In the genomic region with DNA sequence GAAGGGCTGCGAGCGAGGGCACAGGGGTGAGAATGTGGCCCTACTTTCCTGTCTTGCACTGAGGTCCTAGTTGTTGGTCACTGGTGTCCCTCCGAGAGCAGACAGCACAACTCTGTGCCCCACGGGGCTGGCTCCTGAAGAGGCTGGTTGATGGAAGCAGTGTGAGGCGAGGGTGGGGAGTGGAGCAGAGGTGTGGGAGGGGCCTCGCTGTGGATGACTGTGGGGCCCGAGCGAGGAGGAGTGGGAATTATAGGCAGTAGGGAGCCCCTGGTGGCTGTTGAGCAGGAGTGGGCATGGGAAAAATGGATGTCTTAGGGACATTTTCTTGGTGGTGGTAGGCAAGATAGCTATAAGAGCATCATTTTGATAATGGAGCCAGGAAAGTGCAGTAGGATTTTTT, we compare ENCODE assay signal across 25 cellular contexts.
DNase-seq lines count a peak whose midpoint lies in the region; ATAC-seq and TF ChIP-seq lines count a peak whose summit lies in the region.
"Had no signal": no experiment of that assay in that cellular context is flagged by ENCODE, and none has a peak within 500 bp of the region (broad histone marks: within the 10 kb centered on the region; RNA-seq: fewer than 3 reads in every experiment).

No MANE protein-coding gene starts in this region.

- no peaks in the 10 kb centered on the region for H3K9me2 ChIP-seq in Karpas-422 (replicated peaks; ENCODE audit: insufficient read depth, low read length)

- CTCF ChIA-PET in CD8-positive, alpha-beta T cell (lab: Charles Lee), result no interaction called here

- H3K4me3 Mint-ChIP-seq in endodermal cell (no peak overlapping the region), neural progenitor cell (no peak overlapping the region)
- H3K4me3 Mint-ChIP-seq in CD8-positive, alpha-beta T cell, result no peak overlapping the region
- H3K4me3 Mint-ChIP-seq: CD14-positive monocyte, GM23338 had no signal

- H3K4me1 Mint-ChIP-seq in endodermal cell, result peaks cover 4% of the 10 kb centered on the region
- peaks cover 9% of the 10 kb centered on the region for H3K4me1 Mint-ChIP-seq in neural progenitor cell
- H3K4me1 Mint-ChIP-seq in CD8-positive, alpha-beta T cell (ENCODE audit: low read depth), result no peaks in the 10 kb centered on the region
- H3K4me1 Mint-ChIP-seq: CD14-positive monocyte, GM23338 had no signal

- H3K36me3 Mint-ChIP-seq in endodermal cell (ENCODE audit: low read depth), result no peaks in the 10 kb centered on the region
- H3K36me3 Mint-ChIP-seq in neural progenitor cell, result no peaks in the 10 kb centered on the region
- no peaks in the 10 kb centered on the region for H3K36me3 Mint-ChIP-seq in CD8-positive, alpha-beta T cell
- H3K36me3 Mint-ChIP-seq: CD14-positive monocyte had no signal

- no peak overlapping the region for H3K4me3 ChIP-seq in endodermal cell (ENCODE audit: low read length)
- H3K4me3 ChIP-seq in neural progenitor cell, result no peak overlapping the region
- H3K4me3 ChIP-seq in Karpas-422 (ENCODE audit: low read length), result no peak overlapping the region
- H3K4me3 ChIP-seq in CD8-positive, alpha-beta T cell (ENCODE audit: low read depth, low read length), result no peak overlapping the region
- H3K4me3 ChIP-seq: GM23338, MG63 had no signal

- H3K4me2 ChIP-seq in neural progenitor cell, result no peak overlapping the region
- no peak overlapping the region for H3K4me2 ChIP-seq in Karpas-422 (ENCODE audit: low read depth, low read length, poor library complexity, severe bottlenecking)
- H3K4me2 ChIP-seq: GM23338 had no signal

- no peaks in the 10 kb centered on the region for H3K36me3 ChIP-seq in endodermal cell (ENCODE audit: control insufficient read depth, insufficient read depth, low read length)
- no peaks in the 10 kb centered on the region for H3K36me3 ChIP-seq in neural progenitor cell
- no peaks in the 10 kb centered on the region for H3K36me3 ChIP-seq in Karpas-422 (ENCODE audit: insufficient read depth, low read length)
- H3K36me3 ChIP-seq in CD8-positive, alpha-beta T cell (ENCODE audit: insufficient read depth, low read length), result no peaks in the 10 kb centered on the region
- H3K36me3 ChIP-seq: BE2C, MG63 had no signal

- H3K4me1 ChIP-seq in endodermal cell (ENCODE audit: control insufficient read depth, insufficient read depth, low read length) (no peaks in the 10 kb centered on the region), neural progenitor cell (no peaks in the 10 kb centered on the region), Karpas-422 (ENCODE audit: low read length) (peaks cover 11% of the 10 kb centered on the region)
- no peaks in the 10 kb centered on the region for H3K4me1 ChIP-seq in CD8-positive, alpha-beta T cell (ENCODE audit: insufficient read depth, low read length)
- H3K4me1 ChIP-seq: BE2C had no signal

- WGBS in endodermal cell (ENCODE audit: insufficient coverage in 1 of 2, insufficient read length in 1 of 2), 2 experiments, result 95 to 97% methylated on average over 5 to 7 of the region's 8 CpGs

- H3F3A ChIP-seq in neural progenitor cell (ENCODE audit: low read depth), result no peaks in the 10 kb centered on the region

- H3K27ac Mint-ChIP-seq in endodermal cell (peak overlapping the region; percentile 90), neural progenitor cell (no peak overlapping the region)
- no peak overlapping the region for H3K27ac Mint-ChIP-seq in CD8-positive, alpha-beta T cell
- H3K27ac Mint-ChIP-seq: CD14-positive monocyte, GM23338 had no signal

- H2AFZ ChIP-seq in neural progenitor cell (replicated peaks) (peak overlapping the region; percentile 26), Karpas-422 (ENCODE audit: low read length) (no peak overlapping the region; the same call in 1 of the 2 replicates)
- H2AFZ ChIP-seq: GM23338 had no signal

- ATAC-seq in CD8-positive, alpha-beta T cell, result no peak
- ATAC-seq: GM23338, Panc1 had no signal

- H4K20me1 ChIP-seq in neural progenitor cell (ENCODE audit: low read depth), result no peaks in the 10 kb centered on the region
- no peaks in the 10 kb centered on the region for H4K20me1 ChIP-seq in Karpas-422 (ENCODE audit: insufficient read depth, low read depth, low read length)

- H3K27me3 ChIP-seq in endodermal cell (ENCODE audit: control insufficient read depth, insufficient read depth, low read length, poor library complexity, severe bottlenecking), result no peaks in the 10 kb centered on the region
- H3K27me3 ChIP-seq in neural progenitor cell, result no peaks in the 10 kb centered on the region
- H3K27me3 ChIP-seq in Karpas-422 (ENCODE audit: low read length), result no peaks in the 10 kb centered on the region
- H3K27me3 ChIP-seq in CD8-positive, alpha-beta T cell (ENCODE audit: insufficient read depth, low read length), result no peaks in the 10 kb centered on the region
- H3K27me3 ChIP-seq: BE2C, MG63 had no signal

- no peak overlapping the region for H3K9ac ChIP-seq in endodermal cell (ENCODE audit: extremely low read depth, low read length, poor library complexity, severe bottlenecking)
- H3K9ac ChIP-seq in neural progenitor cell, result no peak overlapping the region
- no peak overlapping the region for H3K9ac ChIP-seq in Karpas-422 (ENCODE audit: low read length)

- H3K9me3 ChIP-seq in endodermal cell (ENCODE audit: control insufficient read depth, low read length), result no peaks in the 10 kb centered on the region
- H3K9me3 ChIP-seq in neural progenitor cell (ENCODE audit: low read depth), result no peaks in the 10 kb centered on the region
- H3K9me3 ChIP-seq in Karpas-422 (ENCODE audit: low read length), result no peaks in the 10 kb centered on the region
- no peaks in the 10 kb centered on the region for H3K9me3 ChIP-seq in CD8-positive, alpha-beta T cell (ENCODE audit: low read length)
- H3K9me3 ChIP-seq: BE2C, MG63 had no signal

- intact Hi-C loops in CD8-positive, alpha-beta T cell (cut with DNase I, micrococcal nuclease), result no loop called here

- H3K79me2 ChIP-seq in neural progenitor cell (ENCODE audit: low read depth) (no peaks in the 10 kb centered on the region), Karpas-422 (ENCODE audit: low read length) (no peaks in the 10 kb centered on the region)

- TF ChIP-seq CTCF in endodermal cell (conservative IDR thresholded peaks at IDR 0.05) (peak; percentile 39), neural progenitor cell (IDR thresholded peaks at IDR 0.05) (no peak)
- TF ChIP-seq CTCF in CD8-positive, alpha-beta T cell (IDR thresholded peaks at IDR 0.05), result no peak

- H3K27ac ChIP-seq in endodermal cell (ENCODE audit: low read depth, low read length), result no peak overlapping the region
- no peak overlapping the region for H3K27ac ChIP-seq in neural progenitor cell
- no peak overlapping the region for H3K27ac ChIP-seq in Karpas-422 (ENCODE audit: low read length)
- no peak overlapping the region for H3K27ac ChIP-seq in CD8-positive, alpha-beta T cell (ENCODE audit: low read depth, low read length)
- H3K27ac ChIP-seq: 22Rv1, HL-60, RWPE1 had no signal

- POLR2A ChIA-PET in CD8-positive, alpha-beta T cell (lab: Charles Lee), result no interaction called here

- peak; percentile 10 for DNase-seq in NCI-H82 (lab: John Stamatoyannopoulos, UW)
- no peak for DNase-seq in NCI-H82 treated with DMSO at 0.1 percent for 48 hours (lab: John Stamatoyannopoulos, UW; ENCODE audit: unreplicated experiment)
- no peak for DNase-seq in endodermal cell
- DNase-seq in neural progenitor cell (ENCODE audit: low spot score), result no peak
- no peak for DNase-seq in midbrain (lab: John Stamatoyannopoulos, UW)
- DNase-seq in Karpas-422, result no peak
- no peak for DNase-seq in CD8-positive, alpha-beta T cell
- DNase-seq: ACHN, BE2C, Calu3, DMS79 treated with DMSO at 0.1 percent for 48 hours, GF-D8, Kasumi-1, MG63, NCI-H2029, NCI-H446, NCI-H524 treated with DMSO at 0.1 percent for 48 hours, NCI-H774, SHP77 had no signal

- H3K27me3 Mint-ChIP-seq in endodermal cell (ENCODE audit: insufficient read depth), result no peaks in the 10 kb centered on the region
- H3K27me3 Mint-ChIP-seq in neural progenitor cell (ENCODE audit: insufficient read depth, low read depth), result no peaks in the 10 kb centered on the region
- H3K27me3 Mint-ChIP-seq in CD8-positive, alpha-beta T cell (ENCODE audit: low read depth), result no peaks in the 10 kb centered on the region

- H3K9me3 Mint-ChIP-seq in endodermal cell (no peaks in the 10 kb centered on the region), neural progenitor cell (no peaks in the 10 kb centered on the region)
- no peaks in the 10 kb centered on the region for H3K9me3 Mint-ChIP-seq in CD8-positive, alpha-beta T cell
- H3K9me3 Mint-ChIP-seq: GM23338 had no signal
